Comparison of ENCODE assay signal across 2 cellular contexts in genomic region chr22:40817737-40818136, GRCh38.
A peak's percentile ranks its signal among the peaks of the same experiment; 100 is the strongest.
TF ChIP-seq lines count a peak whose summit lies in the region.

No MANE protein-coding gene starts in this region.

TF ChIP-seq in IMR-90, 13 proteins besides CTCF, POLR2A, EP300 and RAD21:
- no peak for TF ChIP-seq RCOR1 (IDR thresholded peaks at IDR 0.05; ENCODE audit: insufficient replicate concordance, low read length)
- TF ChIP-seq NFE2L2 (IDR thresholded peaks at IDR 0.05; ENCODE audit: low read depth, low read length), result no peak
- TF ChIP-seq FOS (IDR thresholded peaks at IDR 0.05; ENCODE audit: low read depth, low read length), result no peak
- TF ChIP-seq CHD1 (IDR thresholded peaks at IDR 0.05; ENCODE audit: low read depth, low read length), result no peak
- TF ChIP-seq SMC3 (IDR thresholded peaks at IDR 0.05; ENCODE audit: low read depth, low read length), result no peak
- TF ChIP-seq MAFK (IDR thresholded peaks at IDR 0.05; ENCODE audit: low read depth, low read length), result no peak
- no peak for TF ChIP-seq USF2 (IDR thresholded peaks at IDR 0.05; ENCODE audit: low read depth, low read length)
- no peak for TF ChIP-seq RFX5 (IDR thresholded peaks at IDR 0.05; ENCODE audit: low read depth, low read length)
- TF ChIP-seq MAZ (IDR thresholded peaks at IDR 0.05; ENCODE audit: borderline replicate concordance, low read depth, low read length), result no peak
- no peak for TF ChIP-seq BHLHE40 (IDR thresholded peaks at IDR 0.05; ENCODE audit: low read depth, low read length)
- TF ChIP-seq CEBPB (IDR thresholded peaks at IDR 0.05; ENCODE audit: low read depth, low read length), result no peak
- TF ChIP-seq ELK1 (IDR thresholded peaks at IDR 0.05; ENCODE audit: borderline replicate concordance, low read depth, low read length), result no peak
- no peak for TF ChIP-seq MXI1 (IDR thresholded peaks at IDR 0.05; ENCODE audit: borderline replicate concordance, low read depth, low read length)

TF ChIP-seq in K562, 482 proteins besides CTCF, POLR2A, EP300 and RAD21:
- no peak for TF ChIP-seq ZNF263 (CRISPR knock-in tag; IDR thresholded peaks at IDR 0.05; ENCODE audit: borderline replicate concordance)
- TF ChIP-seq CEBPG (CRISPR knock-in tag; IDR thresholded peaks at IDR 0.05), result no peak
- no peak for TF ChIP-seq CEBPG (tag; conservative IDR thresholded peaks at IDR 0.05 in 1 of 2, IDR thresholded peaks at IDR 0.05 in 1 of 2)
- TF ChIP-seq SRSF7 (optimal IDR thresholded peaks at IDR 0.05; ENCODE audit: low read depth, low read length), result no peak
- TF ChIP-seq SMAD2 (IDR thresholded peaks at IDR 0.05; ENCODE audit: low read depth, low read length), result no peak
- TF ChIP-seq SIRT6 (IDR thresholded peaks at IDR 0.05; ENCODE audit: low read depth, low read length), result no peak
- TF ChIP-seq ZNF316 (IDR thresholded peaks at IDR 0.05), result peak; percentile 56; the same call in 1 of the 2 replicates
- 0 out of 2 replicates have a peak, but pooled peaks have one; percentile 30 for TF ChIP-seq HMBOX1 (IDR thresholded peaks at IDR 0.05)
- no peak for TF ChIP-seq PCBP1 (IDR thresholded peaks at IDR 0.05; ENCODE audit: low read depth, low read length, poor library complexity, severe bottlenecking)
- TF ChIP-seq NFE2 (IDR thresholded peaks at IDR 0.05; ENCODE audit: low read depth), result 0 out of 2 replicates have a peak, but pooled peaks have one; percentile 20
- peak; percentile 54 for TF ChIP-seq C11orf30 (IDR thresholded peaks at IDR 0.05; ENCODE audit: low read depth)
- TF ChIP-seq MAZ (CRISPR knock-in tag; conservative IDR thresholded peaks at IDR 0.05 in 1 of 2, IDR thresholded peaks at IDR 0.05 in 1 of 2), result no peak
- no peak for TF ChIP-seq HNRNPK (IDR thresholded peaks at IDR 0.05; ENCODE audit: low read depth, low read length, poor library complexity, severe bottlenecking)
- no peak for TF ChIP-seq CBX2 (IDR thresholded peaks at IDR 0.05; ENCODE audit: insufficient read depth, low read length, poor library complexity, severe bottlenecking)
- no peak for TF ChIP-seq CSDE1 (IDR thresholded peaks at IDR 0.05)
- TF ChIP-seq YY1 (IDR thresholded peaks at IDR 0.05; ENCODE audit: borderline replicate concordance in 1 of 3, control insufficient read depth in 1 of 3, extremely low read depth in 1 of 3, insufficient read depth in 3 of 3, insufficient read length in 1 of 3, insufficient replicate concordance in 2 of 3, low read depth in 1 of 3, low read length in 2 of 3), result peak in 1 of 3 experiments; percentile 43
- TF ChIP-seq TBL1XR1 (IDR thresholded peaks at IDR 0.05; ENCODE audit: low read length in 2 of 2), result no peak
- TF ChIP-seq HOXB6 (CRISPR knock-in tag; IDR thresholded peaks at IDR 0.05; ENCODE audit: borderline replicate concordance), result no peak
- no peak for TF ChIP-seq IRF2 (CRISPR knock-in tag; IDR thresholded peaks at IDR 0.05)
- no peak for TF ChIP-seq ZNF436 (CRISPR knock-in tag; IDR thresholded peaks at IDR 0.05)
- TF ChIP-seq FOXP1 (CRISPR knock-in tag; IDR thresholded peaks at IDR 0.05), result no peak
- TF ChIP-seq TCFL5 (CRISPR knock-in tag; conservative IDR thresholded peaks at IDR 0.05), result no peak
- no peak for TF ChIP-seq SMAD3 (CRISPR knock-in tag; conservative IDR thresholded peaks at IDR 0.05)
- no peak for TF ChIP-seq CHD7 (IDR thresholded peaks at IDR 0.05; ENCODE audit: low read depth, low read length)
- TF ChIP-seq STAT6 (CRISPR knock-in tag; IDR thresholded peaks at IDR 0.05), result no peak
- TF ChIP-seq ETV1 (tag; conservative IDR thresholded peaks at IDR 0.05; ENCODE audit: low read depth), result 0 out of 2 replicates have a peak, but pooled peaks have one; percentile 3
- peak; percentile 35 for TF ChIP-seq HNRNPLL (IDR thresholded peaks at IDR 0.05; ENCODE audit: low read depth, low read length, poor library complexity, severe bottlenecking)
- no peak for TF ChIP-seq ZNF830 (CRISPR knock-in tag; IDR thresholded peaks at IDR 0.05)
- TF ChIP-seq MAFG (tag; conservative IDR thresholded peaks at IDR 0.05), result peak; percentile 35; the same call in 1 of the 2 replicates
- TF ChIP-seq HCFC1 (IDR thresholded peaks at IDR 0.05; ENCODE audit: low read depth, low read length), result no peak
- no peak for TF ChIP-seq NFIC (IDR thresholded peaks at IDR 0.05)
- TF ChIP-seq NFATC3 (IDR thresholded peaks at IDR 0.05), result no peak
